8 cellular contexts compared by ENCODE assay signal in genomic region chr12:80472912-80473500, GRCh38. TPM values are rescaled to one million over a fixed set of nuclear protein-coding genes. Genes with fewer than 3 reads are reported as not detected.
DNase-seq lines count a peak whose midpoint lies in the region; ATAC-seq and TF ChIP-seq lines count a peak whose summit lies in the region.

No MANE protein-coding gene starts in this region.

- no peaks in the 10 kb centered on the region for H3K79me2 ChIP-seq in neural progenitor cell (ENCODE audit: low read depth)

- H3K27ac Mint-ChIP-seq in neural progenitor cell = no peak overlapping the region
- no peak overlapping the region for H3K27ac Mint-ChIP-seq in CD8-positive, alpha-beta T cell

- POLR2A ChIA-PET in CD8-positive, alpha-beta T cell (lab: Charles Lee) = no interaction called here

- no peak overlapping the region for H3K9ac ChIP-seq in neural progenitor cell

- CTCF ChIA-PET in CD8-positive, alpha-beta T cell (lab: Charles Lee) = no interaction called here

- ATAC-seq in HG03442 (IDR thresholded peaks at IDR 0.05; ENCODE audit: unreplicated experiment) = peak; percentile 57
- no peak for ATAC-seq in CD8-positive, alpha-beta T cell

- no peak overlapping the region for H3K4me3 Mint-ChIP-seq in neural progenitor cell
- H3K4me3 Mint-ChIP-seq in CD8-positive, alpha-beta T cell = no peak overlapping the region

- DNase-seq in left ventricle myocardium inferior (no peak), cardiac septum (ENCODE audit: low spot score) (no peak), NOMO-1 (lab: John Stamatoyannopoulos, UW; ENCODE audit: unreplicated experiment in 2 of 2) (peak; percentile 19 to 67), dermis blood vessel endothelial cell (peak; percentile 65), neural progenitor cell (ENCODE audit: low spot score) (peak; percentile 61), Ammon's horn (ENCODE audit: low spot score) (no peak)
- no peak for DNase-seq in CD8-positive, alpha-beta T cell

- no peaks in the 10 kb centered on the region for H3K9me3 ChIP-seq in left ventricle myocardium inferior (replicated peaks)
- H3K9me3 ChIP-seq in neural progenitor cell (ENCODE audit: low read depth) = no peaks in the 10 kb centered on the region
- H3K9me3 ChIP-seq in CD8-positive, alpha-beta T cell (ENCODE audit: low read length) = peaks cover 4% of the 10 kb centered on the region

- intact Hi-C loops in left ventricle myocardium inferior (cut with micrococcal nuclease) (loop anchor here (10.0 kb wide), 1 partner anchor 292 kb away; no protein-coding TSS in a partner anchor), cardiac septum (cut with DNase I) (loop anchor here (1.0 kb wide), 1 partner anchor 290 kb away; no protein-coding TSS in a partner anchor)
- intact Hi-C loops in CD8-positive, alpha-beta T cell (cut with DNase I, micrococcal nuclease) = no loop called here

- H3K4me3 ChIP-seq in left ventricle myocardium inferior (no peak overlapping the region), neural progenitor cell (no peak overlapping the region)
- H3K4me3 ChIP-seq in CD8-positive, alpha-beta T cell (ENCODE audit: low read depth, low read length) = no peak overlapping the region

- H3K4me2 ChIP-seq in neural progenitor cell = no peak overlapping the region

- H3K27me3 ChIP-seq in left ventricle myocardium inferior (ENCODE audit: low read depth) = no peaks in the 10 kb centered on the region
- no peaks in the 10 kb centered on the region for H3K27me3 ChIP-seq in neural progenitor cell
- no peaks in the 10 kb centered on the region for H3K27me3 ChIP-seq in CD8-positive, alpha-beta T cell (ENCODE audit: insufficient read depth, low read length)

- no peaks in the 10 kb centered on the region for H3K36me3 Mint-ChIP-seq in neural progenitor cell
- no peaks in the 10 kb centered on the region for H3K36me3 Mint-ChIP-seq in CD8-positive, alpha-beta T cell

- no peak overlapping the region for H2AFZ ChIP-seq in neural progenitor cell (replicated peaks)

- H3F3A ChIP-seq in neural progenitor cell (ENCODE audit: low read depth) = no peaks in the 10 kb centered on the region

- H3K36me3 ChIP-seq in left ventricle myocardium inferior = no peaks in the 10 kb centered on the region
- H3K36me3 ChIP-seq in neural progenitor cell = no peaks in the 10 kb centered on the region
- no peaks in the 10 kb centered on the region for H3K36me3 ChIP-seq in CD8-positive, alpha-beta T cell (ENCODE audit: insufficient read depth, low read length)

- H3K4me1 ChIP-seq in left ventricle myocardium inferior = no peaks in the 10 kb centered on the region
- no peaks in the 10 kb centered on the region for H3K4me1 ChIP-seq in neural progenitor cell
- no peaks in the 10 kb centered on the region for H3K4me1 ChIP-seq in CD8-positive, alpha-beta T cell (ENCODE audit: insufficient read depth, low read length)

- no peaks in the 10 kb centered on the region for H3K27me3 Mint-ChIP-seq in neural progenitor cell (ENCODE audit: insufficient read depth, low read depth)
- no peaks in the 10 kb centered on the region for H3K27me3 Mint-ChIP-seq in CD8-positive, alpha-beta T cell (ENCODE audit: low read depth)

- TF ChIP-seq CTCF in left ventricle myocardium inferior (IDR thresholded peaks at IDR 0.05; ENCODE audit: borderline replicate concordance) (peak; percentile 50), neural progenitor cell (IDR thresholded peaks at IDR 0.05) (peak; percentile 71)
- no peak for TF ChIP-seq CTCF in CD8-positive, alpha-beta T cell (IDR thresholded peaks at IDR 0.05)

- H3K4me1 Mint-ChIP-seq in neural progenitor cell = no peaks in the 10 kb centered on the region
- no peaks in the 10 kb centered on the region for H3K4me1 Mint-ChIP-seq in CD8-positive, alpha-beta T cell (ENCODE audit: low read depth)

- H3K27ac ChIP-seq in left ventricle myocardium inferior (replicated peaks) (no peak overlapping the region), neural progenitor cell (no peak overlapping the region)
- no peak overlapping the region for H3K27ac ChIP-seq in CD8-positive, alpha-beta T cell (ENCODE audit: low read depth, low read length)

- H4K20me1 ChIP-seq in neural progenitor cell (ENCODE audit: low read depth) = no peaks in the 10 kb centered on the region

- no peaks in the 10 kb centered on the region for H3K9me3 Mint-ChIP-seq in neural progenitor cell
- no peaks in the 10 kb centered on the region for H3K9me3 Mint-ChIP-seq in CD8-positive, alpha-beta T cell

RNA-seq across cellular contexts. Expression of gene PTPRQ, which starts 29.0 kb away (rescaled TPM):
- total RNA-seq in left ventricle myocardium inferior = 0.27 TPM
- 0.38 TPM for total RNA-seq in cardiac septum
- under 0.01 TPM in 1 of 2 replicates, not detected in the other for total RNA-seq in dermis blood vessel endothelial cell
- 0.07 and 0.22 TPM in 2 replicates for total RNA-seq in neural progenitor cell (ENCODE audit: low replicate concordance)
- total RNA-seq in CD8-positive, alpha-beta T cell = not detected

Comparison
In these comparisons a context has a peak if more than half of its experiments do, and no peak if none do; other contexts are left out.
1. DNase-seq: peak in NOMO-1 (2 of 2), dermis blood vessel endothelial cell (single experiment) and neural progenitor cell (single experiment); none in left ventricle myocardium inferior (single experiment), cardiac septum (single experiment), Ammon's horn (single experiment) and CD8-positive, alpha-beta T cell (0 of 7).
2. intact Hi-C loops: an anchor here in left ventricle myocardium inferior (10.0 kb wide) and cardiac septum (1.0 kb wide); none called in CD8-positive, alpha-beta T cell.